1 cellular context compared by ENCODE assay signal in genomic region chr5:55338810-55339243, GRCh38.
TF ChIP-seq lines count a peak whose summit lies in the region.

No MANE protein-coding gene starts in this region.

TF ChIP-seq in GM12878, 131 proteins besides CTCF, POLR2A, EP300 and RAD21 (continued from another document and continues in another):
- TF ChIP-seq SKIL (IDR thresholded peaks at IDR 0.05; ENCODE audit: low read depth, poor library complexity, severe bottlenecking) (peak; percentile 90), MYB (IDR thresholded peaks at IDR 0.05; ENCODE audit: borderline replicate concordance, low read depth, low read length) (no peak), RUNX3 (IDR thresholded peaks at IDR 0.05; ENCODE audit: low read length) (peak; percentile 28; the same call in 1 of the 2 replicates), RELA (IDR thresholded peaks at IDR 0.05; ENCODE audit: borderline replicate concordance, partially characterized antibody) (peak; percentile 49), RFX5 (IDR thresholded peaks at IDR 0.05; ENCODE audit: low read depth, low read length) (no peak), BHLHE40 (IDR thresholded peaks at IDR 0.05; ENCODE audit: borderline replicate concordance in 1 of 2, low read depth in 2 of 2, low read length in 1 of 2) (peak in 1 of 2 experiments; percentile 49; a peak in 1 of 4 replicates), ATF2 (IDR thresholded peaks at IDR 0.05; ENCODE audit: low read length) (peak; percentile 44), JUNB (IDR thresholded peaks at IDR 0.05) (peak; percentile 62), ATF7 (IDR thresholded peaks at IDR 0.05; ENCODE audit: low read depth) (peak; percentile 87), MLLT1 (IDR thresholded peaks at IDR 0.05) (peak; percentile 21; the same call in 1 of the 2 replicates), ZNF592 (IDR thresholded peaks at IDR 0.05) (no peak), RAD51 (IDR thresholded peaks at IDR 0.05) (peak; percentile 92), NR2C1 (IDR thresholded peaks at IDR 0.05) (no peak), REST (IDR thresholded peaks at IDR 0.05; ENCODE audit: low read depth, low read length) (no peak), PBX3 (IDR thresholded peaks at IDR 0.05; ENCODE audit: insufficient replicate concordance, low read depth, low read length) (no peak), MTA2 (IDR thresholded peaks at IDR 0.05; ENCODE audit: low read depth) (peak; percentile 69), PAX5 (IDR thresholded peaks at IDR 0.05; ENCODE audit: borderline replicate concordance, low read depth, low read length) (no peak), RELB (IDR thresholded peaks at IDR 0.05; ENCODE audit: low read depth) (peak; percentile 83), SRF (IDR thresholded peaks at IDR 0.05; ENCODE audit: low read depth in 2 of 2, low read length in 2 of 2) (peak; percentile 62 to 89), IKZF2 (IDR thresholded peaks at IDR 0.05) (peak; percentile 51 to 75; a peak in 2 of 4 replicates), EGR1 (IDR thresholded peaks at IDR 0.05; ENCODE audit: borderline replicate concordance in 1 of 2, low read depth in 2 of 2, low read length in 2 of 2) (peak in 1 of 2 experiments; percentile 60; a peak in 2 of 3 replicates), ZNF217 (IDR thresholded peaks at IDR 0.05) (peak; percentile 82), EZH2 (IDR thresholded peaks at IDR 0.05; ENCODE audit: borderline replicate concordance, control insufficient read depth, low read depth, low read length) (no peak), NFIC (IDR thresholded peaks at IDR 0.05; ENCODE audit: low read depth, low read length) (peak; percentile 46; the same call in 1 of the 2 replicates), BCL3 (IDR thresholded peaks at IDR 0.05; ENCODE audit: borderline replicate concordance, insufficient read depth, low read depth, low read length, poor library complexity, severe bottlenecking) (no peak), TARDBP (IDR thresholded peaks at IDR 0.05; ENCODE audit: borderline replicate concordance) (no peak), PRDM15 (CRISPR knock-in tag; IDR thresholded peaks at IDR 0.05) (no peak), NRF1 (conservative IDR thresholded peaks at IDR 0.05; ENCODE audit: low read depth, low read length) (no peak), SPI1 (IDR thresholded peaks at IDR 0.05; ENCODE audit: borderline replicate concordance, insufficient read depth, low read depth, low read length) (0 out of 2 replicates have a peak, but pooled peaks have one; percentile 9), BACH1 (IDR thresholded peaks at IDR 0.05; ENCODE audit: borderline replicate concordance) (peak; percentile 53; the same call in 1 of the 2 replicates), SMC3 (IDR thresholded peaks at IDR 0.05; ENCODE audit: borderline replicate concordance, low read length) (no peak), ZNF24 (IDR thresholded peaks at IDR 0.05) (peak; percentile 72), USF2 (IDR thresholded peaks at IDR 0.05; ENCODE audit: borderline replicate concordance, low read depth, low read length) (peak; percentile 5; the same call in 1 of the 2 replicates), CREM (IDR thresholded peaks at IDR 0.05; ENCODE audit: low read depth) (peak; percentile 33; the same call in 1 of the 2 replicates)
